Comparison of ENCODE assay signal across 9 cellular contexts in genomic region chrX:11546917-11547316, GRCh38.
"Had no signal": no experiment of that assay in that cellular context is flagged by ENCODE, and none has a peak within 500 bp of the region (broad histone marks: within the 10 kb centered on the region; RNA-seq: fewer than 3 reads in every experiment).

No MANE protein-coding gene starts in this region.

- ATAC-seq: HCT116, HepG2 had no signal

- H2AFZ ChIP-seq: GM23248 had no signal

- DNase-seq: GM23248, GOT3, H7, HFFc6, KBM-7 had no signal

- H3K27ac ChIP-seq: GM23248, HL-60 had no signal

- H3K36me3 ChIP-seq: HAP-1 had no signal

- H3K4me3 ChIP-seq: GM23248, HAP-1 had no signal

- H3K9ac ChIP-seq: GM23248 had no signal

- FAIRE-seq: HepG2 had no signal

- H3K9me3 ChIP-seq: HAP-1 had no signal
